In the genomic region with DNA sequence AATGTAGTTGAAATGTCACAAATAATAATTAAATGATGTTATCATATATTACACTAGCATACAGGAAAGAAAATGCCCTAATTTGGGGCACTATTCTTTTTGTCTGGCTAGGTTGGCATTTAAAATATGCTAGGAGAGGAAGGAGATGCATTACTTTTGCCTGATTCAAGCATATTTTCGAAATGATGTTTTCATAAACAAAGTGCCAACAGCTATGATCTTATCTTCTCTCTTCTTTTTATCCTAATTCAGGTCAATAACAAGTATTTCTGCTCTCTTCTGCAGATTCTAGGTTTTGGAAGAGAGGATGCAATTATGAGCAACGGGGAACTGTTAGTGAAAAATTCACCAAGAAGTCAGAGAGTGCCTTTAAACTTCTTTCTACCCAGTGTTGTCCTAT, we compare ENCODE assay signal across 26 cellular contexts. TPM values are rescaled to one million over a fixed set of nuclear protein-coding genes. Genes with fewer than 3 reads are reported as not detected.
DNase-seq lines count a peak whose midpoint lies in the region; ATAC-seq, FAIRE-seq and TF ChIP-seq lines count a peak whose summit lies in the region.
"Had no signal": no experiment of that assay in that cellular context is flagged by ENCODE, and none has a peak within 500 bp of the region (broad histone marks: within the 10 kb centered on the region; RNA-seq: fewer than 3 reads in every experiment).

No MANE protein-coding gene starts in this region.

- no peak for ATAC-seq in HG02759 (IDR thresholded peaks at IDR 0.05; ENCODE audit: unreplicated experiment)
- ATAC-seq in omental fat pad (ENCODE audit: low FRiP score) = no peak
- ATAC-seq: left lung had no signal

- H3K4me1 ChIP-seq in endothelial cell of umbilical vein (ENCODE audit: control insufficient read depth, extremely low read depth, insufficient read depth, low read length) (peaks cover 41% of the 10 kb centered on the region), parathyroid adenoma (peaks cover 9% of the 10 kb centered on the region)
- H3K4me1 ChIP-seq: left lung, vagina had no signal

- H3K27me3 ChIP-seq in endothelial cell of umbilical vein (ENCODE audit: control insufficient read depth in 2 of 2, insufficient read depth in 2 of 2, low read length in 2 of 2) (no peaks in the 10 kb centered on the region), parathyroid adenoma (ENCODE audit: control insufficient read depth, insufficient read depth, low read length) (no peaks in the 10 kb centered on the region)
- H3K27me3 ChIP-seq: left lung, vagina had no signal

- no TSS peak for BruUV-seq in endothelial cell of umbilical vein (replicated peaks; lab: Mats Ljungman, UMichigan)

- no peaks in the 10 kb centered on the region for H3K9me3 ChIP-seq in endothelial cell of umbilical vein (replicated peaks; ENCODE audit: control insufficient read depth, insufficient read depth, low read length)
- H3K9me3 ChIP-seq in parathyroid adenoma (ENCODE audit: control insufficient read depth, low read length) = no peaks in the 10 kb centered on the region
- H3K9me3 ChIP-seq: Caco-2, left lung, vagina had no signal

- H3K9me1 ChIP-seq in endothelial cell of umbilical vein (replicated peaks; ENCODE audit: control insufficient read depth, extremely low read depth, insufficient read depth, low read length) = no peaks in the 10 kb centered on the region

- H4K20me1 ChIP-seq in endothelial cell of umbilical vein (replicated peaks; ENCODE audit: control insufficient read depth, extremely low read depth, insufficient read depth, low read length) = no peaks in the 10 kb centered on the region

- H3K79me2 ChIP-seq in endothelial cell of umbilical vein (ENCODE audit: control insufficient read depth, insufficient read depth, low read length) (peaks cover 3% of the 10 kb centered on the region), parathyroid adenoma (no peaks in the 10 kb centered on the region)

- POLR2A ChIA-PET in endothelial cell of umbilical vein (lab: Charles Lee) = interaction anchor here (1.2 to 1.8 kb wide), 2 partner anchors 10 to 52 kb away, joined by 4 to 23 read pairs; no protein-coding TSS in a partner anchor

- FAIRE-seq in endothelial cell of umbilical vein (lab: Jason Lieb, UNC) = peak; percentile 63
- no peak for FAIRE-seq in frontal cortex (lab: Jason Lieb, UNC)
- FAIRE-seq: G401.6, GM12892, H1 had no signal

- DNase-seq in ELR (ENCODE audit: low read depth) = peak; percentile 80
- peak; percentile 57 for DNase-seq in RPMI7951 (ENCODE audit: low read depth)
- peak; percentile 44 for DNase-seq in endothelial cell of umbilical vein (ENCODE audit: low read depth, low spot score)
- no peak for DNase-seq in frontal cortex (ENCODE audit: low spot score in 2 of 2)
- no peak for DNase-seq in omental fat pad (ENCODE audit: low spot score)
- no peak for DNase-seq in NCI-H2081 (lab: John Stamatoyannopoulos, UW)
- DNase-seq: AML-193; Caco-2; central memory CD4-positive, alpha-beta T cell; endodermal cell; foreskin melanocyte; KG1; left lung; NCI-H1105 treated with DMSO at 0.1 percent for 48 hours; NCI-H2171 treated with DMSO at 0.1 percent for 48 hours; NCI-H82; RPMI8226 had no signal

- H2AFZ ChIP-seq in endothelial cell of umbilical vein (ENCODE audit: low read depth, low read length) (no peak overlapping the region), parathyroid adenoma (no peak overlapping the region)

- peak overlapping the region; percentile 90 for H3K27ac ChIP-seq in endothelial cell of umbilical vein (ENCODE audit: insufficient read depth, low read depth, low read length)
- H3K27ac ChIP-seq in parathyroid adenoma = peak overlapping the region; percentile 73
- H3K27ac ChIP-seq: left lung, skin epidermis, vagina had no signal

- peaks cover 0 to 3% of the 10 kb centered on the region in 2 experiments for H3K36me3 ChIP-seq in endothelial cell of umbilical vein (ENCODE audit: control insufficient read depth in 2 of 2, extremely low read depth in 1 of 2, insufficient read depth in 2 of 2, low read length in 2 of 2)
- no peaks in the 10 kb centered on the region for H3K36me3 ChIP-seq in parathyroid adenoma (ENCODE audit: control insufficient read depth, insufficient read depth, low read length)
- H3K36me3 ChIP-seq: left lung, vagina had no signal

- TF ChIP-seq POLR2A in endothelial cell of umbilical vein (IDR thresholded peaks at IDR 0.05; ENCODE audit: low read depth, low read length) = no peak

- H3K4me3 ChIP-seq in endothelial cell of umbilical vein (replicated peaks in 1 of 3; ENCODE audit: insufficient read depth in 1 of 3, low read depth in 1 of 3, low read length in 3 of 3) (no peak overlapping the region), parathyroid adenoma (ENCODE audit: low read depth, low read length) (no peak overlapping the region)
- H3K4me3 ChIP-seq: left lung, skin epidermis, vagina had no signal

- dilution Hi-C loops in endothelial cell of umbilical vein (cut with MboI; ENCODE audit: extremely low pct_ligation_motif_present, low sequenced_read_pairs) = no loop called here

- intact Hi-C loops in endothelial cell of umbilical vein (cut with micrococcal nuclease) = loop anchor here (1.0 to 5.0 kb wide), 3 partner anchors 48 to 1257 kb away; no protein-coding TSS in a partner anchor

- CTCF ChIA-PET in endothelial cell of umbilical vein (lab: Charles Lee) = interaction anchor here (0.7 to 1.6 kb wide), 4 partner anchors 44 to 1250 kb away, joined by 3 to 16 read pairs (median 3); no protein-coding TSS in a partner anchor

- TF ChIP-seq CTCF in endothelial cell of umbilical vein (IDR thresholded peaks at IDR 0.05; ENCODE audit: extremely low read depth in 1 of 2, insufficient read depth in 1 of 2, low read depth in 1 of 2, low read length in 2 of 2) (no peak), parathyroid adenoma (IDR thresholded peaks at IDR 0.05) (no peak), omental fat pad (IDR thresholded peaks at IDR 0.05) (no peak)

- H3K4me2 ChIP-seq in endothelial cell of umbilical vein (ENCODE audit: insufficient read depth, low read length) = peak overlapping the region; percentile 59
- H3K4me2 ChIP-seq in parathyroid adenoma (ENCODE audit: low read length) = peak overlapping the region; percentile 2

- no peak overlapping the region for H3K9ac ChIP-seq in endothelial cell of umbilical vein (replicated peaks; ENCODE audit: extremely low read depth, insufficient read depth, low read length)
- no peak overlapping the region for H3K9ac ChIP-seq in parathyroid adenoma

TF ChIP-seq in endothelial cell of umbilical vein, 7 proteins besides CTCF, POLR2A, EP300 and RAD21:
- TF ChIP-seq POLR2AphosphoS5 (IDR thresholded peaks at IDR 0.05; ENCODE audit: insufficient read depth, low read depth, low read length) (peak; percentile 26), MYC (IDR thresholded peaks at IDR 0.05; ENCODE audit: low read depth, low read length) (no peak), JUN (IDR thresholded peaks at IDR 0.05; ENCODE audit: borderline replicate concordance, insufficient read depth, insufficient read length, low read depth) (peak; percentile 83), FOS (IDR thresholded peaks at IDR 0.05; ENCODE audit: borderline replicate concordance, insufficient read depth, low read length) (peak; percentile 55), GATA2 (IDR thresholded peaks at IDR 0.05; ENCODE audit: insufficient read depth, insufficient read length, low read depth, low read length) (peak; percentile 92), EZH2 (IDR thresholded peaks at IDR 0.05; ENCODE audit: borderline replicate concordance, low read depth, low read length, severe bottlenecking) (no peak)
- TF ChIP-seq, protein P1, sequence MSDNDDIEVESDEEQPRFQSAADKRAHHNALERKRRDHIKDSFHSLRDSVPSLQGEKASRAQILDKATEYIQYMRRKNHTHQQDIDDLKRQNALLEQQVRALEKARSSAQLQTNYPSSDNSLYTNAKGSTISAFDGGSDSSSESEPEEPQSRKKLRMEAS (IDR thresholded peaks at IDR 0.05; ENCODE audit: insufficient read depth, insufficient read length) = no peak

RNA-seq across cellular contexts. Expression of a gene that starts 55.8 kb away (rescaled TPM):
- total RNA-seq in RPMI7951 (2014; rRNA removed; shearing (Covaris generic)) = 13.2 and 18.7 TPM in 2 replicates
- 153 and 182 TPM in 2 replicates for total RNA-seq in endothelial cell of umbilical vein
- polyA plus RNA-seq in endothelial cell of umbilical vein = 105 and 120 TPM in 2 replicates
- 108 and 112 TPM in 2 replicates for polyA plus RNA-seq in endothelial cell of umbilical vein (2011; cell fraction: cytosol; rRNA removed)
- polyA plus RNA-seq in endothelial cell of umbilical vein (2011; cell fraction: nucleus; rRNA removed) = 115 and 122 TPM in 2 replicates
- polyA plus RNA-seq in endothelial cell of umbilical vein (2012) = 242 and 247 TPM in 2 replicates
- polyA minus RNA-seq in endothelial cell of umbilical vein = 77.0 and 94.2 TPM in 2 replicates
- 23.5 TPM for polyA minus RNA-seq in endothelial cell of umbilical vein (2011; cell fraction: cytosol; rRNA and poly(A)+ RNA removed)
- 98.6 and 113 TPM in 2 replicates for polyA minus RNA-seq in endothelial cell of umbilical vein (2011; cell fraction: nucleus; rRNA and poly(A)+ RNA removed)
- 4.9 TPM for total RNA-seq in frontal cortex
- total RNA-seq in omental fat pad = 10 to 100 TPM in 3 of 4 donors, 1 to 10 TPM in 1; 8.9 to 41.8 (median 20.1) TPM
- total RNA-seq: activated CD8-positive, alpha-beta memory T cell treated with anti-CD3 and anti-CD28 coated beads for 36 hours; activated T-helper 1 cell treated with anti-CD3 and anti-CD28 coated beads, Interleukin-12 subunit alpha, Interleukin-12 subunit beta, Interleukin-2, Interleukin-4 antibody, amounts not matched to agents 30 ng/mL and 10 ng/mL and 1 ng/mL, durations not matched to agents 14 hours and 24 hours and 36 hours; H1 had no signal

Comparison
In these comparisons a context has a peak if more than half of its experiments do, and no peak if none do; other contexts are left out.
1. DNase-seq: peak in ELR (single experiment), RPMI7951 (single experiment) and endothelial cell of umbilical vein (single experiment); none in frontal cortex (0 of 2), omental fat pad (single experiment) and NCI-H2081 (0 of 2).